Comparison of ENCODE assay signal across 11 cellular contexts in the genomic region with DNA sequence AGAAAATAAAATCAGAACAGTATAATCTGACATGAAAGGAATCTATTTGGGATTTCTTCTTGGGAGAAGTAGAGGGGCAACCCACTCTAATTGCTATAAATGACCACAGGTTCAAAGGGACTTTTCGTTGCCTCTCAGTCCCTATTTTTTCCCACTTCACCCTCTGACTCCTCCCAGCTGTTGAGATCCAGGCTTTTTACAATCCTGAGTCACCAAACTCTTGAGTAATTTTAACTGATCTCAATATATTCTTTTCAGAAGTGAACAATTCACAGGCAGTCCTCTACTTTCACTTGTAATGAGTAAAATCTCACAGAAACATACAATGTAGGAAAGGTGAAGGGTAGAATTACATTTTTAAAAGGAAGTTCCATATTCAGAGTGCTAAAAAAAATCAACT. TPM values are rescaled to one million over a fixed set of nuclear protein-coding genes. Genes with fewer than 3 reads are reported as not detected.
DNase-seq lines count a peak whose midpoint lies in the region; ATAC-seq and TF ChIP-seq lines count a peak whose summit lies in the region.
"Had no signal": no experiment of that assay in that cellular context is flagged by ENCODE, and none has a peak within 500 bp of the region (broad histone marks: within the 10 kb centered on the region; RNA-seq: fewer than 3 reads in every experiment).

No MANE protein-coding gene starts in this region.

- intact Hi-C loops in IMR-90 (cut with micrococcal nuclease), result loop anchor here (2.0 to 10.0 kb wide), 4 partner anchors 143 to 576 kb away; no protein-coding TSS in a partner anchor
- intact Hi-C loops in left colon (cut with DNase I, micrococcal nuclease), result no loop called here

- H4K5ac ChIP-seq in IMR-90 (ENCODE audit: low read depth, low read length), result no peak overlapping the region

- H2AK9ac ChIP-seq in IMR-90 (replicated peaks; ENCODE audit: low read depth, low read length, poor library complexity), result no peak overlapping the region

- no peak overlapping the region for H4K8ac ChIP-seq in IMR-90 (ENCODE audit: low read depth in 2 of 2, low read length in 2 of 2)

- H3K27ac ChIP-seq in IMR-90 (ENCODE audit: insufficient read depth, low read length) (peak overlapping the region; percentile 27; the same call in 1 of the 2 replicates), tibial nerve (peak overlapping the region; percentile 27 to 76 (median 49))

- H3K27me3 ChIP-seq in IMR-90 (ENCODE audit: control insufficient read depth, insufficient read depth, low read length) (no peaks in the 10 kb centered on the region), tibial nerve (no peaks in the 10 kb centered on the region)
- H3K27me3 ChIP-seq: heart left ventricle had no signal

- peaks cover 12% of the 10 kb centered on the region for H3K4me1 ChIP-seq in IMR-90 (ENCODE audit: control insufficient read depth, insufficient read depth, low read length)
- peaks cover 0 to 51% (median 18%) of the 10 kb centered on the region in 4 donors for H3K4me1 ChIP-seq in tibial nerve

- no peak overlapping the region for H2BK120ac ChIP-seq in IMR-90 (ENCODE audit: low read depth, low read length)

- no peak for TF ChIP-seq EP300 in tibial nerve (IDR thresholded peaks at IDR 0.05)

- H3K9ac ChIP-seq in IMR-90 (ENCODE audit: low read depth, low read length), result no peak overlapping the region

- H2BK5ac ChIP-seq in IMR-90 (ENCODE audit: low read depth, low read length, poor library complexity, severe bottlenecking), result peak overlapping the region; percentile 59

- no peak overlapping the region for H3K56ac ChIP-seq in IMR-90 (ENCODE audit: extremely low read depth, insufficient read depth, low read length)

- H3K4me3 ChIP-seq in IMR-90 (ENCODE audit: insufficient read depth, low read depth, low read length) (no peak overlapping the region), astrocyte of the spinal cord (ENCODE audit: low read depth, low read length) (no peak overlapping the region), tibial nerve (no peak overlapping the region)
- H3K4me3 ChIP-seq: heart left ventricle had no signal

- CTCF ChIA-PET in IMR-90 (lab: Yijun Ruan, JAX), result interaction anchor here (0.6 to 1.6 kb wide), 11 partner anchors 10 to 1825 kb away, joined by 3 to 10 read pairs (median 3); no protein-coding TSS in a partner anchor

- H3K14ac ChIP-seq in IMR-90 (replicated peaks; ENCODE audit: low read depth, low read length), result no peak overlapping the region

- WGBS in IMR-90 (ENCODE audit: extremely low coverage in 2 of 2, insufficient read length in 1 of 2), 2 experiments, result no CpG with 5 or more reads among the region's 1 CpG
- WGBS in tibial nerve, 2 donors, result 24 to 33% methylated on average over 1 of the region's 1 CpG

- H3K23ac ChIP-seq in IMR-90 (ENCODE audit: low read depth, low read length), result no peak overlapping the region

- no peaks in the 10 kb centered on the region for H3K9me3 ChIP-seq in IMR-90 (ENCODE audit: control insufficient read depth, insufficient read depth, low read length)
- H3K9me3 ChIP-seq in tibial nerve, result no peaks in the 10 kb centered on the region
- H3K9me3 ChIP-seq: heart left ventricle had no signal

- no peak overlapping the region for H2AK5ac ChIP-seq in IMR-90 (ENCODE audit: low read depth, low read length)

- TF ChIP-seq POLR2A in IMR-90 (IDR thresholded peaks at IDR 0.05; ENCODE audit: low read depth, low read length), result no peak
- no peak for TF ChIP-seq POLR2A in tibial nerve (IDR thresholded peaks at IDR 0.05)

- no peak for TF ChIP-seq RAD21 in IMR-90 (IDR thresholded peaks at IDR 0.05; ENCODE audit: low read length)

- dilution Hi-C loops in IMR-90 (cut with HindIII; ENCODE audit: low sequenced_read_pairs, unreplicated experiment), result no loop called here

- H2BK20ac ChIP-seq in IMR-90 (ENCODE audit: low read depth, low read length), result no peak overlapping the region

- no peak overlapping the region for H3K4ac ChIP-seq in IMR-90 (ENCODE audit: low read depth, low read length)

- H3K36me3 ChIP-seq in IMR-90 (ENCODE audit: control insufficient read depth, insufficient read depth, low read length) (no peaks in the 10 kb centered on the region), tibial nerve (no peaks in the 10 kb centered on the region)

- no TSS peak for BruUV-seq in IMR-90 (replicated peaks; lab: Mats Ljungman, UMichigan)

- no peaks in the 10 kb centered on the region for H3K79me1 ChIP-seq in IMR-90 (ENCODE audit: low read depth in 1 of 2, low read length in 2 of 2)

- TF ChIP-seq CTCF in IMR-90 (conservative IDR thresholded peaks at IDR 0.05; ENCODE audit: low read depth, low read length) (no peak), astrocyte of the spinal cord (IDR thresholded peaks at IDR 0.05; ENCODE audit: low read depth, low read length) (no peak), tibial nerve (IDR thresholded peaks at IDR 0.05) (no peak)

- DNase-seq in IMR-90 (peak; percentile 79), astrocyte of the spinal cord (ENCODE audit: low read depth, low spot score) (peak; percentile 54), left colon (no peak), tibial nerve (ENCODE audit: low spot score in 2 of 2) (no peak), pons (ENCODE audit: low spot score) (no peak)
- no peak for DNase-seq in activated T-cell treated with anti-CD3 and anti-CD28 coated beads, Interleukin-2, amount 50 U/mL, for 48 hours
- DNase-seq: activated T-cell treated with anti-CD3 and anti-CD28 coated beads for 4 hours, NCI-H1417, T1000 had no signal

- ATAC-seq in IMR-90 (ENCODE audit: low read depth) (peak; percentile 83), left colon (peak; percentile 75), HG03196 (IDR thresholded peaks at IDR 0.05; ENCODE audit: unreplicated experiment) (no peak)

- peak overlapping the region; percentile 58 for H3K4me2 ChIP-seq in IMR-90 (ENCODE audit: low read depth, low read length)

- no peak overlapping the region for H2BK15ac ChIP-seq in IMR-90 (ENCODE audit: low read depth, low read length)

- POLR2A ChIA-PET in IMR-90 (lab: Charles Lee; ENCODE audit: unreplicated experiment), result no interaction called here

- H3K18ac ChIP-seq in IMR-90 (ENCODE audit: low read depth, low read length), result no peak overlapping the region

- in situ Hi-C loops in IMR-90 (cut with MboI; ENCODE audit: low sequenced_read_pairs) (no loop called here), astrocyte of the spinal cord (cut with HindIII; ENCODE audit: low sequenced_read_pairs) (no loop called here)

- no peak overlapping the region for H2AFZ ChIP-seq in IMR-90 (replicated peaks; ENCODE audit: low read length, poor library complexity)

- no peaks in the 10 kb centered on the region for H3K9me1 ChIP-seq in IMR-90 (ENCODE audit: insufficient read depth, low read length)

- H4K91ac ChIP-seq in IMR-90 (ENCODE audit: insufficient read depth, low read depth, low read length), result no peak overlapping the region

- H4K20me1 ChIP-seq in IMR-90 (ENCODE audit: insufficient read depth, low read length), result no peaks in the 10 kb centered on the region

TF ChIP-seq in IMR-90, 13 proteins besides CTCF, POLR2A, EP300 and RAD21:
- TF ChIP-seq CEBPB (IDR thresholded peaks at IDR 0.05; ENCODE audit: low read depth, low read length) (peak; percentile 82), MAFK (IDR thresholded peaks at IDR 0.05; ENCODE audit: low read depth, low read length) (no peak), FOS (IDR thresholded peaks at IDR 0.05; ENCODE audit: low read depth, low read length) (peak; percentile 59; the same call in 1 of the 2 replicates)

RNA-seq across cellular contexts. Expression of a gene that starts 44.6 kb away (rescaled TPM):
- total RNA-seq in IMR-90 (2012; rRNA removed), result 0.72 and 0.83 TPM in 2 replicates
- polyA plus RNA-seq in IMR-90 (2012; rRNA removed), result 0.83 and 1.1 TPM in 2 replicates
- 0.16 TPM in 2 replicates for polyA plus RNA-seq in IMR-90 (2012; cell fraction: cytosol; rRNA removed)
- polyA plus RNA-seq in IMR-90 (2012; cell fraction: nucleus; rRNA removed; ENCODE audit: low replicate concordance), result 0.04 and 0.45 TPM in 2 replicates
- 10 to 100 TPM; 43.1 to 49.4 TPM for total RNA-seq in left colon
- total RNA-seq in tibial nerve, result 10 to 100 TPM; 11.2 to 23.8 (median 16.0) TPM

Comparison
In these comparisons a context has a peak if more than half of its experiments do, and no peak if none do; other contexts are left out.
1. DNase-seq: peak in IMR-90 (single experiment) and astrocyte of the spinal cord (single experiment); none in left colon (0 of 2), tibial nerve (0 of 2), activated T-cell treated with anti-CD3 and anti-CD28 coated beads, Interleukin-2, amount 50 U/mL, for 48 hours (0 of 2) and pons (single experiment).